In genomic region chr17:37430051-37430591, GRCh38 we compare ENCODE assay signal across 12 cellular contexts. TPM values are rescaled to one million over a fixed set of nuclear protein-coding genes. Genes with fewer than 3 reads are reported as not detected.
DNase-seq lines count a peak whose midpoint lies in the region; ATAC-seq and TF ChIP-seq lines count a peak whose summit lies in the region.
"Had no signal": no experiment of that assay in that cellular context is flagged by ENCODE, and none has a peak within 500 bp of the region (broad histone marks: within the 10 kb centered on the region; RNA-seq: fewer than 3 reads in every experiment).

No MANE protein-coding gene starts in this region.

- no peak for TF ChIP-seq CTCF in HFFc6 (IDR thresholded peaks at IDR 0.05)

- H3K27me3 Mint-ChIP-seq in HFFc6 (ENCODE audit: insufficient read depth), result no peaks in the 10 kb centered on the region
- H3K27me3 Mint-ChIP-seq: stimulated activated memory B cell treated with anti-CD40 and anti-IgM and Interleukin-4, amounts not matched to agents 10 μg/mL and 1 μg/mL and 100 μg/mL, for 72 hours had no signal

- H3K36me3 Mint-ChIP-seq in HFFc6 (ENCODE audit: low read depth), result peaks cover 14% of the 10 kb centered on the region; the same call in 1 of the 2 replicates
- peaks cover 0 to 6% of the 10 kb centered on the region in 2 donors for H3K36me3 Mint-ChIP-seq in activated naive CD4-positive, alpha-beta T cell treated with anti-CD3 and anti-CD28 coated beads, Interleukin-2, amount 50 U/mL, for 72 hours

- H3K27ac Mint-ChIP-seq in HFFc6, result peak overlapping the region; percentile 75
- H3K27ac Mint-ChIP-seq in activated naive CD4-positive, alpha-beta T cell treated with anti-CD3 and anti-CD28 coated beads, Interleukin-2, amount 50 U/mL, for 72 hours, result peak overlapping the region; percentile 68 to 92
- H3K27ac Mint-ChIP-seq: stimulated activated memory B cell treated with anti-CD40 and anti-IgM and Interleukin-4, amounts not matched to agents 10 μg/mL and 1 μg/mL and 100 μg/mL, for 72 hours had no signal

- H3K9me3 Mint-ChIP-seq in HFFc6, result no peaks in the 10 kb centered on the region
- no peaks in the 10 kb centered on the region for H3K9me3 Mint-ChIP-seq in activated naive CD4-positive, alpha-beta T cell treated with anti-CD3 and anti-CD28 coated beads, Interleukin-2, amount 50 U/mL, for 72 hours
- H3K9me3 Mint-ChIP-seq: stimulated activated memory B cell treated with anti-CD40 and anti-IgM and Interleukin-4, amounts not matched to agents 10 μg/mL and 1 μg/mL and 100 μg/mL, for 72 hours had no signal

- H3K4me3 Mint-ChIP-seq in HFFc6, result no peak overlapping the region
- H3K4me3 Mint-ChIP-seq: stimulated activated memory B cell treated with anti-CD40 and anti-IgM and Interleukin-4, amounts not matched to agents 10 μg/mL and 1 μg/mL and 100 μg/mL, for 72 hours had no signal

- in situ Hi-C loops in KBM-7 (cut with MboI; ENCODE audit: low pct_unique_long_range_greater_than_20kb, low sequenced_read_pairs), result no loop called here

- peak; percentile 91 for ATAC-seq in activated naive CD4-positive, alpha-beta T cell treated with anti-CD3 and anti-CD28 coated beads, Interleukin-2, amount 50 U/mL, for 72 hours
- no peak for ATAC-seq in HG03469 (IDR thresholded peaks at IDR 0.05; ENCODE audit: unreplicated experiment)
- ATAC-seq: stimulated activated memory B cell treated with anti-CD40 and anti-IgM and Interleukin-4, amounts not matched to agents 10 μg/mL and 1 μg/mL and 100 μg/mL, for 72 hours had no signal

- peaks cover 23% of the 10 kb centered on the region for H3K4me1 Mint-ChIP-seq in HFFc6 (ENCODE audit: low read depth)

- peak; percentile 44 for DNase-seq in AG08395 (ENCODE audit: low spot score)
- peak; percentile 45 for DNase-seq in HFFc6
- DNase-seq in activated naive CD4-positive, alpha-beta T cell treated with anti-CD3 and anti-CD28 coated beads, Interleukin-2, amount 50 U/mL, for 72 hours (ENCODE audit: low spot score in 2 of 2), result no peak
- peak; percentile 45 for DNase-seq in kidney tubule cell (ENCODE audit: low spot score)
- DNase-seq in NCI-H226, result no peak
- no peak for DNase-seq in KBM-7
- DNase-seq in COLO668 (lab: John Stamatoyannopoulos, UW; ENCODE audit: unreplicated experiment), result no peak
- DNase-seq: activated CD4-positive, alpha-beta T cell treated with anti-CD3 and anti-CD28 coated beads, Interleukin-2, amount 50 U/mL, for 4 hours; Peyer's patch; retina had no signal

RNA-seq across cellular contexts. Expression of gene TADA2A, which starts 23.4 kb away (rescaled TPM):
- total RNA-seq in HFFc6 (2021; fragmentation: NEBNext Ultra II Directional; extraction: Animal tissue kit (Norgen Biotek cat#: 25700)), result 10 to 100 TPM; 12.4 to 17.9 (median 16.2) TPM
- 10 to 100 TPM; 24.8 to 33.4 TPM for total RNA-seq in activated naive CD4-positive, alpha-beta T cell treated with anti-CD3 and anti-CD28 coated beads, Interleukin-2, amount 50 U/mL, for 72 hours

RNA-seq across cellular contexts. Expression of gene ACACA, which starts 23.5 kb away (rescaled TPM):
- 10 to 100 TPM; 37.7 to 43.0 (median 40.7) TPM for total RNA-seq in HFFc6 (2021; fragmentation: NEBNext Ultra II Directional; extraction: Animal tissue kit (Norgen Biotek cat#: 25700))
- total RNA-seq in activated naive CD4-positive, alpha-beta T cell treated with anti-CD3 and anti-CD28 coated beads, Interleukin-2, amount 50 U/mL, for 72 hours, result 10 to 100 TPM; 47.6 to 59.9 TPM

RNA-seq across cellular contexts. Expression of gene C17orf78, which starts 54.3 kb away (rescaled TPM):
- total RNA-seq in HFFc6 (2021; fragmentation: NEBNext Ultra II Directional; extraction: Animal tissue kit (Norgen Biotek cat#: 25700)), result not detected
- total RNA-seq in activated naive CD4-positive, alpha-beta T cell treated with anti-CD3 and anti-CD28 coated beads, Interleukin-2, amount 50 U/mL, for 72 hours, result not detected

RNA-seq across cellular contexts. Expression of gene DUSP14, which starts 59.6 kb away (rescaled TPM):
- 100 to 1,000 TPM in 2 of 6 experiments, 10 to 100 TPM in 4; 80.7 to 114 (median 97.4) TPM for total RNA-seq in HFFc6 (2021; fragmentation: NEBNext Ultra II Directional; extraction: Animal tissue kit (Norgen Biotek cat#: 25700))
- 10 to 100 TPM in 1 of 2 donors, 1 to 10 TPM in 1; 7.6 to 13.1 TPM for total RNA-seq in activated naive CD4-positive, alpha-beta T cell treated with anti-CD3 and anti-CD28 coated beads, Interleukin-2, amount 50 U/mL, for 72 hours

Comparison
In these comparisons a context has a peak if more than half of its experiments do, and no peak if none do; other contexts are left out.
1. DNase-seq: peak in AG08395 (single experiment), HFFc6 (single experiment) and kidney tubule cell (single experiment); none in activated naive CD4-positive, alpha-beta T cell treated with anti-CD3 and anti-CD28 coated beads, Interleukin-2, amount 50 U/mL, for 72 hours (0 of 2), NCI-H226 (single experiment), KBM-7 (single experiment) and COLO668 (single experiment).